Comparison of ENCODE assay signal across 23 cellular contexts in the genomic region with DNA sequence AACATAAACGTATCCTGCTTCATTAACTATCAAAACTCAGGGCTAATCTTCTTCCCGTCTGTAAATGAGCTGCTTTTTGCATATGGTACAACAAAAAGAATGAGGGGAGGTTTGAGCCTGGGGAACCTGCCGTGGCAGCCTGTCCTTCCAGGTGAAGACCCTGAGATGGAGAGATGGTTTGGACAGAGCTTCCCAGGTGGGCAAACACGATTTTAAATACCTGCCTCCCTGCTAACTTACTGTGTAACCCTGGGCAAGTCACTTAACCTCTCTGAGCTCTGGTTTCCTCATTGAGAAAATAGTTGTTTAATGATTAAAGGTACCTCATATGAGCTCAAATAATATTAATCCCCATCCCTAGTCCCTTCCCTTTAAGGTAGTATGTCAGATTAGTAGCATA. TPM values are rescaled to one million over a fixed set of nuclear protein-coding genes. Genes with fewer than 3 reads are reported as not detected.
"Had no signal": no experiment of that assay in that cellular context is flagged by ENCODE, and none has a peak within 500 bp of the region (broad histone marks: within the 10 kb centered on the region; RNA-seq: fewer than 3 reads in every experiment).

No MANE protein-coding gene starts in this region.

- H3K4me1 Mint-ChIP-seq: nephron had no signal

- ATAC-seq: left cardiac atrium, pancreas, psoas muscle, T-cell had no signal

- H3K9me3 ChIP-seq: neutrophil, pancreas, psoas muscle, right atrium auricular region, upper lobe of left lung had no signal

- H3K36me3 ChIP-seq: neutrophil, pancreas, right atrium auricular region, upper lobe of left lung had no signal

- H3K9me3 Mint-ChIP-seq: activated T-helper 2 cell treated with anti-CD3 and anti-CD28 coated beads, Interferon-gamma antibody, Interleukin-2, Interleukin-4, amounts not matched to agents 10 μg/mL and 5 μg/mL and 100 μg/mL, durations not matched to agents 14 hours and 24 hours and 36 hours; memory B cell; nephron; T-cell; T-helper 2 cell treated with Interferon-gamma antibody and Interleukin-4, amounts not matched to agents 5 μg/mL and 100 μg/mL, for 36 hours had no signal

- H3K4me3 Mint-ChIP-seq: memory B cell; nephron; T-cell; T-helper 2 cell treated with Interferon-gamma antibody and Interleukin-4, amounts not matched to agents 5 μg/mL and 100 μg/mL, for 36 hours had no signal

- H3K4me3 ChIP-seq: pancreas, psoas muscle, right atrium auricular region, upper lobe of left lung had no signal

- DNase-seq: activated naive CD4-positive, alpha-beta T cell treated with anti-CD3 and anti-CD28 coated beads, Interleukin-2, amount 50 U/mL, for 16 hours; activated T-cell treated with anti-CD3 and anti-CD28 coated beads, Interleukin-2, amount 50 U/mL, for 1 hour; aorta; effector CD8-positive, alpha-beta T cell; foreskin melanocyte; left cardiac atrium; psoas muscle; stimulated activated CD4-positive, alpha-beta T cell treated with anti-CD3 and anti-CD28 coated beads, Interleukin-4, amount 100 ng/mL, for 24 hours; stimulated activated naive CD4-positive, alpha-beta T cell treated with Interleukin-2 at 50 U/mL for 16 hours; upper lobe of left lung; WERI-Rb-1 had no signal

- FAIRE-seq: pancreas had no signal

- H3K27ac ChIP-seq: neutrophil, pancreas, psoas muscle, right atrium auricular region, upper lobe of left lung, WERI-Rb-1 had no signal

- H3K27ac Mint-ChIP-seq: activated T-helper 2 cell treated with anti-CD3 and anti-CD28 coated beads, Interferon-gamma antibody, Interleukin-2, Interleukin-4, amounts not matched to agents 10 μg/mL and 5 μg/mL and 100 μg/mL, durations not matched to agents 14 hours and 24 hours and 36 hours; memory B cell; nephron; T-cell; T-helper 2 cell treated with Interferon-gamma antibody and Interleukin-4, amounts not matched to agents 5 μg/mL and 100 μg/mL, for 36 hours had no signal

RNA-seq across cellular contexts. Expression of a gene that starts 9.0 kb away (rescaled TPM):
- total RNA-seq: activated T-helper 2 cell treated with anti-CD3 and anti-CD28 coated beads, Interferon-gamma antibody, Interleukin-2, Interleukin-4, amounts not matched to agents 10 μg/mL and 5 μg/mL and 100 μg/mL, durations not matched to agents 14 hours and 24 hours and 36 hours; aorta; cardiac septum; chondrocyte; left cardiac atrium; myocyte; psoas muscle; subcutaneous adipose tissue; T-cell; upper lobe of left lung had no signal
- polyA plus RNA-seq: aorta had no signal
